Comparison of ENCODE assay signal across 20 cellular contexts in genomic region chr14:72573725-72574426, GRCh38.
DNase-seq lines count a peak whose midpoint lies in the region; ATAC-seq and TF ChIP-seq lines count a peak whose summit lies in the region.
"Had no signal": no experiment of that assay in that cellular context is flagged by ENCODE, and none has a peak within 500 bp of the region (broad histone marks: within the 10 kb centered on the region; RNA-seq: fewer than 3 reads in every experiment).

No MANE protein-coding gene starts in this region.

- TF ChIP-seq CTCF in IMR-90 (conservative IDR thresholded peaks at IDR 0.05; ENCODE audit: low read depth, low read length), result no peak
- no peak for TF ChIP-seq CTCF in body of pancreas (IDR thresholded peaks at IDR 0.05)

- no peaks in the 10 kb centered on the region for H3K9me3 ChIP-seq in IMR-90 (ENCODE audit: control insufficient read depth, insufficient read depth, low read length)
- no peaks in the 10 kb centered on the region for H3K9me3 ChIP-seq in body of pancreas
- H3K9me3 ChIP-seq: lower lobe of right lung, tibial artery had no signal

- TF ChIP-seq POLR2A in IMR-90 (IDR thresholded peaks at IDR 0.05; ENCODE audit: low read depth, low read length), result no peak
- no peak for TF ChIP-seq POLR2A in body of pancreas (IDR thresholded peaks at IDR 0.05)

- in situ Hi-C loops in IMR-90 (cut with MboI; ENCODE audit: low sequenced_read_pairs), result no loop called here

- TF ChIP-seq RAD21 in IMR-90 (IDR thresholded peaks at IDR 0.05; ENCODE audit: low read length), result no peak

- peaks cover 12% of the 10 kb centered on the region for H3K27me3 ChIP-seq in IMR-90 (ENCODE audit: control insufficient read depth, insufficient read depth, low read length)
- no peaks in the 10 kb centered on the region for H3K27me3 ChIP-seq in body of pancreas
- H3K27me3 ChIP-seq: tibial artery had no signal

- H4K91ac ChIP-seq in IMR-90 (ENCODE audit: insufficient read depth, low read depth, low read length), result no peak overlapping the region

- no peaks in the 10 kb centered on the region for H3K9me1 ChIP-seq in IMR-90 (ENCODE audit: insufficient read depth, low read length)

- POLR2A ChIA-PET in IMR-90 (lab: Charles Lee; ENCODE audit: unreplicated experiment), result no interaction called here

- H3K23ac ChIP-seq in IMR-90 (ENCODE audit: low read depth, low read length), result no peak overlapping the region

- no peak overlapping the region for H3K14ac ChIP-seq in IMR-90 (replicated peaks; ENCODE audit: low read depth, low read length)

- no peak overlapping the region for H3K9ac ChIP-seq in IMR-90 (ENCODE audit: low read depth, low read length)

- H3K4me1 ChIP-seq in IMR-90 (ENCODE audit: control insufficient read depth, insufficient read depth, low read length) (peaks cover 4% of the 10 kb centered on the region), body of pancreas (peaks cover 24% of the 10 kb centered on the region)
- H3K4me1 ChIP-seq: lower lobe of right lung had no signal

- H3K36me3 Mint-ChIP-seq in stimulated activated effector memory CD8-positive, alpha-beta T cell treated with anti-CD3 and anti-CD28 coated beads, Interleukin-12 subunit alpha, Interleukin-12 subunit beta, amount 100 ng/mL, for 72 hours, result no peaks in the 10 kb centered on the region
- H3K36me3 Mint-ChIP-seq: CD8-positive, alpha-beta memory T cell; T-cell had no signal

- no peak overlapping the region for H4K5ac ChIP-seq in IMR-90 (ENCODE audit: low read depth, low read length)

- no peak overlapping the region for H2AK5ac ChIP-seq in IMR-90 (ENCODE audit: low read depth, low read length)

- WGBS in IMR-90 (ENCODE audit: extremely low coverage in 2 of 2, insufficient read length in 1 of 2), 2 experiments, result 73% methylated on average over 3 of the region's 9 CpGs; no CpG with 5 or more reads in 1 of the 2 experiments
- WGBS in body of pancreas, 2 donors, result 19 to 22% methylated on average over 6 to 9 of the region's 9 CpGs

- no peak overlapping the region for H3K4me2 ChIP-seq in IMR-90 (ENCODE audit: low read depth, low read length)

- dilution Hi-C loops in IMR-90 (cut with HindIII; ENCODE audit: low sequenced_read_pairs, unreplicated experiment), result no loop called here

- H3K4me1 Mint-ChIP-seq in stimulated activated effector memory CD8-positive, alpha-beta T cell treated with anti-CD3 and anti-CD28 coated beads, Interleukin-12 subunit alpha, Interleukin-12 subunit beta, amount 100 ng/mL, for 72 hours, result peaks cover 11% of the 10 kb centered on the region
- H3K4me1 Mint-ChIP-seq: CD8-positive, alpha-beta memory T cell; T-cell had no signal

- no peak overlapping the region for H2AFZ ChIP-seq in IMR-90 (replicated peaks; ENCODE audit: low read length, poor library complexity)

- peak overlapping the region; percentile 7 for H3K27ac Mint-ChIP-seq in stimulated activated effector memory CD8-positive, alpha-beta T cell treated with anti-CD3 and anti-CD28 coated beads, Interleukin-12 subunit alpha, Interleukin-12 subunit beta, amount 100 ng/mL, for 72 hours
- H3K27ac Mint-ChIP-seq: stimulated activated naive B cell treated with anti-CD40 and anti-IgM and Interleukin-4, amounts not matched to agents 10 μg/mL and 1 μg/mL and 100 μg/mL, for 72 hours; T-cell had no signal

- H3K4me3 Mint-ChIP-seq in stimulated activated effector memory CD8-positive, alpha-beta T cell treated with anti-CD3 and anti-CD28 coated beads, Interleukin-12 subunit alpha, Interleukin-12 subunit beta, amount 100 ng/mL, for 72 hours, result no peak overlapping the region
- H3K4me3 Mint-ChIP-seq: CD8-positive, alpha-beta memory T cell; stimulated activated naive B cell treated with anti-CD40 and anti-IgM and Interleukin-4, amounts not matched to agents 10 μg/mL and 1 μg/mL and 100 μg/mL, for 72 hours; T-cell had no signal

- H3K4ac ChIP-seq in IMR-90 (ENCODE audit: low read depth, low read length), result no peak overlapping the region

- no peak overlapping the region for H3K27ac ChIP-seq in IMR-90 (ENCODE audit: insufficient read depth, low read length)
- peak overlapping the region; percentile 9 to 56 (median 44) for H3K27ac ChIP-seq in body of pancreas
- H3K27ac ChIP-seq: lower lobe of right lung, tibial artery had no signal

- intact Hi-C loops in IMR-90 (cut with micrococcal nuclease) (no loop called here), body of pancreas (cut with DNase I) (no loop called here)

- H2AK9ac ChIP-seq in IMR-90 (replicated peaks; ENCODE audit: low read depth, low read length, poor library complexity), result no peak overlapping the region

- no peaks in the 10 kb centered on the region for H3K79me1 ChIP-seq in IMR-90 (ENCODE audit: low read depth in 1 of 2, low read length in 2 of 2)

- H3K36me3 ChIP-seq in IMR-90 (ENCODE audit: control insufficient read depth, insufficient read depth, low read length) (no peaks in the 10 kb centered on the region), body of pancreas (replicated peaks in 1 of 2; ENCODE audit: insufficient read depth in 1 of 2, low read depth in 2 of 2) (no peaks in the 10 kb centered on the region)
- H3K36me3 ChIP-seq: lower lobe of right lung, tibial artery had no signal

- H3K4me3 ChIP-seq in IMR-90 (ENCODE audit: insufficient read depth, low read depth, low read length), result no peak overlapping the region
- H3K4me3 ChIP-seq in body of pancreas, result no peak overlapping the region
- H3K4me3 ChIP-seq: lower lobe of right lung, tibial artery had no signal

- peaks cover 4% of the 10 kb centered on the region for H3K9me3 Mint-ChIP-seq in stimulated activated effector memory CD8-positive, alpha-beta T cell treated with anti-CD3 and anti-CD28 coated beads, Interleukin-12 subunit alpha, Interleukin-12 subunit beta, amount 100 ng/mL, for 72 hours
- H3K9me3 Mint-ChIP-seq: CD8-positive, alpha-beta memory T cell had no signal

- ATAC-seq in IMR-90 (ENCODE audit: low read depth) (peak; percentile 42), body of pancreas (peak; percentile 91), HG02642 (IDR thresholded peaks at IDR 0.05; ENCODE audit: poor library complexity, unreplicated experiment) (no peak)
- ATAC-seq in stimulated activated effector memory CD8-positive, alpha-beta T cell treated with anti-CD3 and anti-CD28 coated beads, Interleukin-12 subunit alpha, Interleukin-12 subunit beta, amount 100 ng/mL, for 72 hours, result no peak
- ATAC-seq: lower lobe of right lung, sciatic nerve, T-cell had no signal

- no peak overlapping the region for H2BK120ac ChIP-seq in IMR-90 (ENCODE audit: low read depth, low read length)

- H4K8ac ChIP-seq in IMR-90 (ENCODE audit: low read depth in 2 of 2, low read length in 2 of 2), result no peak overlapping the region

- no peak overlapping the region for H3K56ac ChIP-seq in IMR-90 (ENCODE audit: extremely low read depth, insufficient read depth, low read length)

- no peaks in the 10 kb centered on the region for H4K20me1 ChIP-seq in IMR-90 (ENCODE audit: insufficient read depth, low read length)

- no peak overlapping the region for H2BK5ac ChIP-seq in IMR-90 (ENCODE audit: low read depth, low read length, poor library complexity, severe bottlenecking)

- H2BK20ac ChIP-seq in IMR-90 (ENCODE audit: low read depth, low read length), result no peak overlapping the region

- H2BK15ac ChIP-seq in IMR-90 (ENCODE audit: low read depth, low read length), result no peak overlapping the region

- H3K18ac ChIP-seq in IMR-90 (ENCODE audit: low read depth, low read length), result no peak overlapping the region; the same call in 1 of the 2 replicates

- no TSS peak for BruUV-seq in IMR-90 (replicated peaks; lab: Mats Ljungman, UMichigan)

- CTCF ChIA-PET in IMR-90 (lab: Yijun Ruan, JAX), result interaction anchor here (0.5 to 1.0 kb wide), 3 partner anchors 14 to 478 kb away, joined by 3 to 4 read pairs (median 3); no protein-coding TSS in a partner anchor

- no peak for DNase-seq in IMR-90
- DNase-seq in body of pancreas, result peak; percentile 70 to 79 (median 74)
- peak; percentile 50 for DNase-seq in inferior parietal cortex (ENCODE audit: extremely low spot score)
- DNase-seq in stimulated activated effector memory CD8-positive, alpha-beta T cell treated with anti-CD3 and anti-CD28 coated beads, Interleukin-12 subunit alpha, Interleukin-12 subunit beta, amount 100 ng/mL, for 72 hours (ENCODE audit: low spot score in 2 of 2), result no peak
- DNase-seq in activated CD4-positive, alpha-beta T cell treated with anti-CD3 and anti-CD28 coated beads for 4 hours, result no peak
- DNase-seq in NCI-H226, result no peak
- DNase-seq: activated CD4-positive, alpha-beta T cell treated with anti-CD3 and anti-CD28 coated beads for 1 hour; activated naive CD4-positive, alpha-beta T cell treated with anti-CD3 and anti-CD28 coated beads, Interleukin-2, amount 50 U/mL, for 16 hours; activated T-cell treated with anti-CD3 and anti-CD28 coated beads, Interleukin-2, amount 50 U/mL, for 48 hours; CD8-positive, alpha-beta memory T cell; DMS79 treated with DMSO at 0.1 percent for 48 hours; Karpas-422; lower lobe of right lung; NCI-H1092; NCI-H748 treated with DMSO at 0.1 percent for 48 hours; stimulated activated naive B cell treated with anti-CD40 and anti-IgM and Interleukin-4, amounts not matched to agents 10 μg/mL and 1 μg/mL and 100 μg/mL, for 72 hours; T-cell; tibial artery had no signal

TF ChIP-seq in IMR-90, 13 proteins besides CTCF, POLR2A, EP300 and RAD21:
- no peak for TF ChIP-seq USF2 (IDR thresholded peaks at IDR 0.05; ENCODE audit: low read depth, low read length)
- no peak for TF ChIP-seq NFE2L2 (IDR thresholded peaks at IDR 0.05; ENCODE audit: low read depth, low read length)
- TF ChIP-seq BHLHE40 (IDR thresholded peaks at IDR 0.05; ENCODE audit: low read depth, low read length), result no peak
- TF ChIP-seq RCOR1 (IDR thresholded peaks at IDR 0.05; ENCODE audit: insufficient replicate concordance, low read length), result no peak

Comparison
In these comparisons a context has a peak if more than half of its experiments do, and no peak if none do; other contexts are left out.
1. ATAC-seq: peak in IMR-90 (single experiment) and body of pancreas (single experiment); none in stimulated activated effector memory CD8-positive, alpha-beta T cell treated with anti-CD3 and anti-CD28 coated beads, Interleukin-12 subunit alpha, Interleukin-12 subunit beta, amount 100 ng/mL, for 72 hours (single experiment) and HG02642 (single experiment).
2. DNase-seq: peak in body of pancreas (4 of 4) and inferior parietal cortex (single experiment); none in IMR-90 (single experiment), stimulated activated effector memory CD8-positive, alpha-beta T cell treated with anti-CD3 and anti-CD28 coated beads, Interleukin-12 subunit alpha, Interleukin-12 subunit beta, amount 100 ng/mL, for 72 hours (0 of 2), activated CD4-positive, alpha-beta T cell treated with anti-CD3 and anti-CD28 coated beads for 4 hours (0 of 2) and NCI-H226 (single experiment).